Comparison of ENCODE assay signal across 3 cellular contexts in genomic region chrX:110170029-110170428, GRCh38.
"Had no signal": no experiment of that assay in that cellular context is flagged by ENCODE, and none has a peak within 500 bp of the region (broad histone marks: within the 10 kb centered on the region; RNA-seq: fewer than 3 reads in every experiment).

No MANE protein-coding gene starts in this region.

- H3K4me3 ChIP-seq: GM12878 had no signal

- DNase-seq: GDM1, GF-D8 had no signal
